8 cellular contexts compared by ENCODE assay signal in genomic region chr11:57658023-57658361, GRCh38. TPM values are rescaled to one million over a fixed set of nuclear protein-coding genes. Genes with fewer than 3 reads are reported as not detected.
DNase-seq lines count a peak whose midpoint lies in the region; ATAC-seq and TF ChIP-seq lines count a peak whose summit lies in the region.

No MANE protein-coding gene starts in this region.

- BruUV-seq in IMR-90 (replicated peaks; lab: Mats Ljungman, UMichigan): no TSS peak

- DNase-seq in IMR-90 (no peak), breast epithelium (ENCODE audit: low spot score in 2 of 2) (no peak), DMS153 treated with DMSO at 0.1 percent for 48 hours (lab: John Stamatoyannopoulos, UW; ENCODE audit: unreplicated experiment) (no peak), LoVo (ENCODE audit: low spot score) (no peak), midbrain (lab: John Stamatoyannopoulos, UW) (no peak), NCI-H2029 (lab: John Stamatoyannopoulos, UW) (no peak)

- peak overlapping the region; percentile 77 for H3K14ac ChIP-seq in IMR-90 (replicated peaks; ENCODE audit: low read depth, low read length)

- no peaks in the 10 kb centered on the region; the same call in 1 of the 2 replicates for H4K20me1 ChIP-seq in IMR-90 (ENCODE audit: insufficient read depth, low read length)

- H4K91ac ChIP-seq in IMR-90 (ENCODE audit: insufficient read depth, low read depth, low read length): no peak overlapping the region

- peak overlapping the region; percentile 29 to 92; a peak in 2 of 4 replicates for H4K8ac ChIP-seq in IMR-90 (ENCODE audit: low read depth in 2 of 2, low read length in 2 of 2)

- H2BK20ac ChIP-seq in IMR-90 (ENCODE audit: low read depth, low read length): no peak overlapping the region

- no peak overlapping the region for H4K5ac ChIP-seq in IMR-90 (ENCODE audit: low read depth, low read length)

- H2BK15ac ChIP-seq in IMR-90 (ENCODE audit: low read depth, low read length): no peak overlapping the region

- no peak for TF ChIP-seq CTCF in IMR-90 (conservative IDR thresholded peaks at IDR 0.05; ENCODE audit: low read depth, low read length)
- no peak for TF ChIP-seq CTCF in breast epithelium (IDR thresholded peaks at IDR 0.05)

- peak overlapping the region; percentile 64 for H3K23ac ChIP-seq in IMR-90 (ENCODE audit: low read depth, low read length)

- no peak overlapping the region for H2BK120ac ChIP-seq in IMR-90 (ENCODE audit: low read depth, low read length)

- H3K4me2 ChIP-seq in IMR-90 (ENCODE audit: low read depth, low read length): peak overlapping the region; percentile 91

- intact Hi-C loops in IMR-90 (cut with micrococcal nuclease) (no loop called here), breast epithelium (cut with DNase I; ENCODE audit: low total_unique reads) (no loop called here)

- in situ Hi-C loops in IMR-90 (cut with MboI; ENCODE audit: low sequenced_read_pairs): no loop called here

- H2AK5ac ChIP-seq in IMR-90 (ENCODE audit: low read depth, low read length): peak overlapping the region; percentile 36; the same call in 1 of the 2 replicates

- no peaks in the 10 kb centered on the region for H3K9me1 ChIP-seq in IMR-90 (ENCODE audit: insufficient read depth, low read length)

- H2BK5ac ChIP-seq in IMR-90 (ENCODE audit: low read depth, low read length, poor library complexity, severe bottlenecking): peak overlapping the region; percentile 55

- H3K4me1 ChIP-seq in ACC112 (ENCODE audit: control insufficient read depth, insufficient read depth, low read length, unreplicated experiment) (peaks cover 7% of the 10 kb centered on the region), IMR-90 (ENCODE audit: control insufficient read depth, insufficient read depth, low read length) (no peaks in the 10 kb centered on the region), breast epithelium (no peaks in the 10 kb centered on the region), mucosa of stomach (ENCODE audit: control insufficient read depth, insufficient read depth, low read length) (peaks cover 15% of the 10 kb centered on the region)

- H3K56ac ChIP-seq in IMR-90 (ENCODE audit: extremely low read depth, insufficient read depth, low read length): peak overlapping the region; percentile 77

- no peak for ATAC-seq in IMR-90 (ENCODE audit: low read depth)

- TF ChIP-seq RAD21 in IMR-90 (IDR thresholded peaks at IDR 0.05; ENCODE audit: low read length): no peak

- H3K79me2 ChIP-seq in ACC112 (ENCODE audit: control insufficient read depth, insufficient read depth, low read length, unreplicated experiment): peaks cover 22% of the 10 kb centered on the region

- WGBS in IMR-90 (ENCODE audit: extremely low coverage in 2 of 2, insufficient read length in 1 of 2), 2 experiments: no CpG with 5 or more reads among the region's 8 CpGs

- CTCF ChIA-PET in IMR-90 (lab: Yijun Ruan, JAX): no interaction called here

- H3K27me3 ChIP-seq in ACC112 (ENCODE audit: insufficient read depth, low read length) (no peaks in the 10 kb centered on the region), IMR-90 (ENCODE audit: control insufficient read depth, insufficient read depth, low read length) (no peaks in the 10 kb centered on the region), breast epithelium (no peaks in the 10 kb centered on the region), mucosa of stomach (ENCODE audit: control insufficient read depth, insufficient read depth, low read length) (no peaks in the 10 kb centered on the region)

- POLR2A ChIA-PET in IMR-90 (lab: Charles Lee; ENCODE audit: unreplicated experiment): no interaction called here

- H3K9ac ChIP-seq in IMR-90 (ENCODE audit: low read depth, low read length) (peak overlapping the region; percentile 84), mucosa of stomach (ENCODE audit: low read length) (peak overlapping the region; percentile 43)

- H3K4me3 ChIP-seq in ACC112 (ENCODE audit: low read depth, low read length) (peak overlapping the region; percentile 88), IMR-90 (ENCODE audit: insufficient read depth, low read depth, low read length) (peak overlapping the region; percentile 73), breast epithelium (peak overlapping the region; percentile 61 to 80 (median 64)), mucosa of stomach (ENCODE audit: low read length) (peak overlapping the region; percentile 28)

- peak overlapping the region; percentile 77 for H3K4ac ChIP-seq in IMR-90 (ENCODE audit: low read depth, low read length)

- H2AFZ ChIP-seq in ACC112 (ENCODE audit: low read length, unreplicated experiment) (peak overlapping the region; percentile 82), IMR-90 (replicated peaks; ENCODE audit: low read length, poor library complexity) (peak overlapping the region; percentile 95)

- no peak overlapping the region for H3K18ac ChIP-seq in IMR-90 (ENCODE audit: low read depth, low read length)

- H3K36me3 ChIP-seq in ACC112 (ENCODE audit: insufficient read depth, low read length) (peaks cover 16% of the 10 kb centered on the region; the same call in 1 of the 2 replicates), IMR-90 (ENCODE audit: control insufficient read depth, insufficient read depth, low read length) (peaks cover 17% of the 10 kb centered on the region), breast epithelium (peaks cover 11% of the 10 kb centered on the region), mucosa of stomach (ENCODE audit: control insufficient read depth, insufficient read depth, low read length) (peaks cover 7% of the 10 kb centered on the region)

- TF ChIP-seq POLR2A in IMR-90 (IDR thresholded peaks at IDR 0.05; ENCODE audit: low read depth, low read length): no peak
- no peak for TF ChIP-seq POLR2A in breast epithelium (IDR thresholded peaks at IDR 0.05)

- H3K27ac ChIP-seq in ACC112 (ENCODE audit: low read depth, low read length) (peak overlapping the region; percentile 14; the same call in 1 of the 2 replicates), IMR-90 (ENCODE audit: insufficient read depth, low read length) (peak overlapping the region; percentile 43; the same call in 1 of the 2 replicates), breast epithelium (peak overlapping the region; percentile 93)

- peaks cover 11 to 21% of the 10 kb centered on the region in 2 experiments for H3K79me1 ChIP-seq in IMR-90 (ENCODE audit: low read depth in 1 of 2, low read length in 2 of 2)

- H3K9me3 ChIP-seq in IMR-90 (ENCODE audit: control insufficient read depth, insufficient read depth, low read length) (no peaks in the 10 kb centered on the region), breast epithelium (no peaks in the 10 kb centered on the region), mucosa of stomach (ENCODE audit: control insufficient read depth, low read length) (no peaks in the 10 kb centered on the region)

- dilution Hi-C loops in IMR-90 (cut with HindIII; ENCODE audit: low sequenced_read_pairs, unreplicated experiment): no loop called here

- H2AK9ac ChIP-seq in IMR-90 (replicated peaks; ENCODE audit: low read depth, low read length, poor library complexity): peak overlapping the region; percentile 47

TF ChIP-seq in IMR-90, 13 proteins besides CTCF, POLR2A, EP300 and RAD21:
- TF ChIP-seq BHLHE40 (IDR thresholded peaks at IDR 0.05; ENCODE audit: low read depth, low read length) (no peak), NFE2L2 (IDR thresholded peaks at IDR 0.05; ENCODE audit: low read depth, low read length) (no peak), RFX5 (IDR thresholded peaks at IDR 0.05; ENCODE audit: low read depth, low read length) (no peak), CEBPB (IDR thresholded peaks at IDR 0.05; ENCODE audit: low read depth, low read length) (no peak), RCOR1 (IDR thresholded peaks at IDR 0.05; ENCODE audit: insufficient replicate concordance, low read length) (no peak)

RNA-seq across cellular contexts. Expression of gene CLP1, which starts 0.4 kb away (rescaled TPM):
- total RNA-seq in IMR-90 (2012; rRNA removed) (24.0 and 26.7 TPM in 2 replicates), breast epithelium (10 to 100 TPM; 15.4 to 17.7 (median 17.7) TPM)
- 16.3 and 16.5 TPM in 2 replicates for polyA plus RNA-seq in IMR-90 (2012; rRNA removed)
- 8.3 and 11.4 TPM in 2 replicates for polyA plus RNA-seq in IMR-90 (2012; cell fraction: cytosol; rRNA removed)
- 5.6 and 11.3 TPM in 2 replicates for polyA plus RNA-seq in IMR-90 (2012; cell fraction: nucleus; rRNA removed; ENCODE audit: low replicate concordance)

RNA-seq across cellular contexts. Expression of gene YPEL4, which starts 8.3 kb away (rescaled TPM):
- total RNA-seq in IMR-90 (2012; rRNA removed) (under 0.01 and 0.18 TPM in 2 replicates), breast epithelium (1 to 10 TPM; 1.1 to 2.3 (median 2.0) TPM)
- polyA plus RNA-seq in IMR-90 (2012; rRNA removed): 0.57 and 0.79 TPM in 2 replicates
- 0.54 and 0.74 TPM in 2 replicates for polyA plus RNA-seq in IMR-90 (2012; cell fraction: cytosol; rRNA removed)
- polyA plus RNA-seq in IMR-90 (2012; cell fraction: nucleus; rRNA removed; ENCODE audit: low replicate concordance): 2.4 and 6.6 TPM in 2 replicates

RNA-seq across cellular contexts. Expression of gene ZDHHC5, which starts 9.9 kb away (rescaled TPM):
- total RNA-seq in IMR-90 (2012; rRNA removed) (19.4 and 21.4 TPM in 2 replicates), breast epithelium (10 to 100 TPM; 39.3 to 50.2 (median 39.8) TPM)
- polyA plus RNA-seq in IMR-90 (2012; rRNA removed): 44.0 and 45.7 TPM in 2 replicates
- polyA plus RNA-seq in IMR-90 (2012; cell fraction: cytosol; rRNA removed): 31.7 and 39.8 TPM in 2 replicates
- polyA plus RNA-seq in IMR-90 (2012; cell fraction: nucleus; rRNA removed; ENCODE audit: low replicate concordance): 56.8 and 65.2 TPM in 2 replicates

RNA-seq across cellular contexts. Expression of gene MED19, which starts 54.0 kb away (rescaled TPM):
- total RNA-seq in IMR-90 (2012; rRNA removed) (14.0 and 14.7 TPM in 2 replicates), breast epithelium (10 to 100 TPM; 18.7 to 27.7 (median 20.6) TPM)
- polyA plus RNA-seq in IMR-90 (2012; rRNA removed): 35.0 and 40.9 TPM in 2 replicates
- 15.1 and 21.6 TPM in 2 replicates for polyA plus RNA-seq in IMR-90 (2012; cell fraction: cytosol; rRNA removed)
- polyA plus RNA-seq in IMR-90 (2012; cell fraction: nucleus; rRNA removed; ENCODE audit: low replicate concordance): 14.5 and 21.7 TPM in 2 replicates

RNA-seq across cellular contexts. Expression of gene TMX2, which starts 54.4 kb away (rescaled TPM):
- total RNA-seq in IMR-90 (2012; rRNA removed): 72.5 and 103 TPM in 2 replicates
- polyA plus RNA-seq in IMR-90 (2012; rRNA removed): 60.3 and 70.4 TPM in 2 replicates
- 30.0 and 40.5 TPM in 2 replicates for polyA plus RNA-seq in IMR-90 (2012; cell fraction: cytosol; rRNA removed)
- 21.5 and 73.6 TPM in 2 replicates for polyA plus RNA-seq in IMR-90 (2012; cell fraction: nucleus; rRNA removed; ENCODE audit: low replicate concordance)
- total RNA-seq in breast epithelium: 10 to 100 TPM; 45.8 to 80.1 (median 66.2) TPM

Comparison
In these comparisons a context has a peak if more than half of its experiments do, and no peak if none do; other contexts are left out.
1. H3K27ac ChIP-seq: peak in every context shown above with its lines; median percentile 93 in breast epithelium; 43 in IMR-90; 14 in ACC112.
2. H3K4me3 ChIP-seq: peak in every context shown above with its lines; median percentile 88 in ACC112; 73 in IMR-90; 64 in breast epithelium; 28 in mucosa of stomach.